In the genomic region with DNA sequence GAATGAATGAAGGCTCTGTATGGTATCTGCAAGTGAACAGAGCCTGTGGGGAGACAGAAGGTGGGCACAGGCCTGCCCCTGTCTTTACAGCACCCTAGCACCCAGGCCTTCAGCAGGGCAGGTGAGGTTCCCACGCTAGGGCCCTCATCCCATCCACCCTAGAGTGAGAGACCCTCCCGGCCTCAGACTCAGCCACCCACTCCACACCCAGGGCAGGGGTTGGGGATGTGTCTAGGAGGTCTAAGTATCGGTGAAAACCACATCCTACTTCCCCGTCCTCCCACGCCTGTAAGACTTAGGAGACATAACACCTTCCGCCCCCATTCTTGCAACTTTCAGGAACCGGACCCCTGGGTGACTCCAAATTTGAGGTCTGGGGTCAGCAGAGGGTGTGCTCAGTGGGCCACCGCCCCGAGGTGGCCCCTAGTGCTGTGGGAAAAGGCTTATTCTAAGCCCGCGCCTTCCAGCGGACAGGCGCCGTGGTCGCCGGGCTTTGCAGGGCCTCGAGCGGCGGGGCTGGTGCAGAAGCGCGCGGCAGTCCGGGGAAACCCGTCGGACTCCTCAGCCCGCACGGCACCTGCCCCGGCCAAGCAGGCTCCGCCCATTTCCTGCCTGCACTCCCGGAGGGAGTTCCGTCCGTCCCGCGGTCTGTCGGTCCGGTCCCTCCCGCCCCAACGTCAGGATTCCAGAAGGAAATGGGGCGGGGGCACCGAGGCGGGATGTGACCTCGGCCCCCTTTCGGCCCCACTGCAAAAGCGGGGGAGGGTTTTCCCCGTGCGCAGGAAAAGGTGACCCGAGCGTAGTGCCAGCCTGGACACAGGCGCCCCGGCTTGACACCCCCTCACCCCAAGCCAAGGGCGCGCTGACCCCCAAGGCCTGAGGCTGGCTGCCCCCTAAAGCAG, we compare ENCODE assay signal across 1 cellular context.
A peak's percentile ranks its signal among the peaks of the same experiment; 100 is the strongest.
TF ChIP-seq lines count a peak whose summit lies in the region.

No MANE protein-coding gene starts in this region.

TF ChIP-seq in HepG2, 621 proteins besides CTCF, POLR2A, EP300 and RAD21 (continued from another document and continues in another):
- TF ChIP-seq, protein P1, sequence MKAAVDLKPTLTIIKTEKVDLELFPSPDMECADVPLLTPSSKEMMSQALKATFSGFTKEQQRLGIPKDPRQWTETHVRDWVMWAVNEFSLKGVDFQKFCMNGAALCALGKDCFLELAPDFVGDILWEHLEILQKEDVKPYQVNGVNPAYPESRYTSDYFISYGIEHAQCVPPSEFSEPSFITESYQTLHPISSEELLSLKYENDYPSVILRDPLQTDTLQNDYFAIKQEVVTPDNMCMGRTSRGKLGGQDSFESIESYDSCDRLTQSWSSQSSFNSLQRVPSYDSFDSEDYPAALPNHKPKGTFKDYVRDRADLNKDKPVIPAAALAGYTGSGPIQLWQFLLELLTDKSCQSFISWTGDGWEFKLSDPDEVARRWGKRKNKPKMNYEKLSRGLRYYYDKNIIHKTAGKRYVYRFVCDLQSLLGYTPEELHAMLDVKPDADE (CRISPR knock-in tag; IDR thresholded peaks at IDR 0.05) = no peak
- TF ChIP-seq SAP130 (CRISPR knock-in tag; IDR thresholded peaks at IDR 0.05; ENCODE audit: low read depth) (peak; percentile 98), SSRP1 (CRISPR knock-in tag; IDR thresholded peaks at IDR 0.05) (no peak), TBX2 (CRISPR knock-in tag; IDR thresholded peaks at IDR 0.05; ENCODE audit: borderline replicate concordance) (peak; percentile 92), POLR2G (IDR thresholded peaks at IDR 0.05; ENCODE audit: low read depth, low read length) (peak; percentile 83), PHF21A (CRISPR knock-in tag; IDR thresholded peaks at IDR 0.05) (peak; percentile 98), ZNF766 (CRISPR knock-in tag; IDR thresholded peaks at IDR 0.05; ENCODE audit: borderline replicate concordance) (0 out of 2 replicates have a peak, but pooled peaks have one; percentile 66), TBX3 (IDR thresholded peaks at IDR 0.05; ENCODE audit: borderline replicate concordance) (no peak), TMF1 (CRISPR knock-in tag; IDR thresholded peaks at IDR 0.05; ENCODE audit: low read depth) (no peak), ZNF263 (CRISPR knock-in tag; IDR thresholded peaks at IDR 0.05) (peak; percentile 81), ZNF644 (CRISPR knock-in tag; IDR thresholded peaks at IDR 0.05; ENCODE audit: low read depth) (no peak), SMAD3 (CRISPR knock-in tag; IDR thresholded peaks at IDR 0.05) (peak; percentile 57; the same call in 1 of the 2 replicates), CCDC6 (CRISPR knock-in tag; IDR thresholded peaks at IDR 0.05) (peak; percentile 86), ZBTB8A (CRISPR knock-in tag; IDR thresholded peaks at IDR 0.05; ENCODE audit: borderline replicate concordance, low read depth) (no peak), ZNF678 (CRISPR knock-in tag; IDR thresholded peaks at IDR 0.05) (peak; percentile 85), YY1 (IDR thresholded peaks at IDR 0.05; ENCODE audit: insufficient read depth, insufficient replicate concordance, low read depth, low read length) (peak; percentile 42), ZNF672 (CRISPR knock-in tag; IDR thresholded peaks at IDR 0.05) (0 out of 2 replicates have a peak, but pooled peaks have one; percentile 40), HOXA5 (CRISPR knock-in tag; IDR thresholded peaks at IDR 0.05) (peak; percentile 92), ZBTB7B (CRISPR knock-in tag; IDR thresholded peaks at IDR 0.05) (peak; percentile 96), GPN1 (CRISPR knock-in tag; IDR thresholded peaks at IDR 0.05; ENCODE audit: borderline replicate concordance) (peak; percentile 68; the same call in 1 of the 2 replicates), ZNF296 (CRISPR knock-in tag; conservative IDR thresholded peaks at IDR 0.05) (0 out of 2 replicates have a peak, but pooled peaks have one; percentile 67), MIER3 (CRISPR knock-in tag; IDR thresholded peaks at IDR 0.05; ENCODE audit: borderline replicate concordance) (peak; percentile 78; the same call in 1 of the 2 replicates), ZIK1 (CRISPR knock-in tag; IDR thresholded peaks at IDR 0.05; ENCODE audit: borderline replicate concordance, low read depth) (peak; percentile 73; the same call in 1 of the 2 replicates), ZNF354B (CRISPR knock-in tag; IDR thresholded peaks at IDR 0.05) (no peak), HHEX (CRISPR knock-in tag; IDR thresholded peaks at IDR 0.05) (no peak), CBX5 (CRISPR knock-in tag; IDR thresholded peaks at IDR 0.05; ENCODE audit: borderline replicate concordance) (peak; percentile 52; the same call in 1 of the 2 replicates), ZNF878 (CRISPR knock-in tag; IDR thresholded peaks at IDR 0.05) (0 out of 2 replicates have a peak, but pooled peaks have one; percentile 38), ARNT2 (CRISPR knock-in tag; IDR thresholded peaks at IDR 0.05; ENCODE audit: low read depth) (peak; percentile 91), ZNF292 (CRISPR knock-in tag; IDR thresholded peaks at IDR 0.05; ENCODE audit: borderline replicate concordance, low read depth) (0 out of 2 replicates have a peak, but pooled peaks have one; percentile 23)
- TF ChIP-seq, protein P2, sequence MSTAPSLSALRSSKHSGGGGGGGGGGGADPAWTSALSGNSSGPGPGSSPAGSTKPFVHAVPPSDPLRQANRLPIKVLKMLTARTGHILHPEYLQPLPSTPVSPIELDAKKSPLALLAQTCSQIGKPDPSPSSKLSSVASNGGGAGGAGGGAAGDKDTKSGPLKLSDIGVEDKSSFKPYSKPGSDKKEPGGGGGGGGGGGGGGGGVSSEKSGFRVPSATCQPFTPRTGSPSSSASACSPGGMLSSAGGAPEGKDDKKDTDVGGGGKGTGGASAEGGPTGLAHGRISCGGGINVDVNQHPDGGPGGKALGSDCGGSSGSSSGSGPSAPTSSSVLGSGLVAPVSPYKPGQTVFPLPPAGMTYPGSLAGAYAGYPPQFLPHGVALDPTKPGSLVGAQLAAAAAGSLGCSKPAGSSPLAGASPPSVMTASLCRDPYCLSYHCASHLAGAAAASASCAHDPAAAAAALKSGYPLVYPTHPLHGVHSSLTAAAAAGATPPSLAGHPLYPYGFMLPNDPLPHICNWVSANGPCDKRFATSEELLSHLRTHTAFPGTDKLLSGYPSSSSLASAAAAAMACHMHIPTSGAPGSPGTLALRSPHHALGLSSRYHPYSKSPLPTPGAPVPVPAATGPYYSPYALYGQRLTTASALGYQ (CRISPR knock-in tag; IDR thresholded peaks at IDR 0.05) = peak; percentile 70; the same call in 1 of the 2 replicates
- TF ChIP-seq, protein P3, sequence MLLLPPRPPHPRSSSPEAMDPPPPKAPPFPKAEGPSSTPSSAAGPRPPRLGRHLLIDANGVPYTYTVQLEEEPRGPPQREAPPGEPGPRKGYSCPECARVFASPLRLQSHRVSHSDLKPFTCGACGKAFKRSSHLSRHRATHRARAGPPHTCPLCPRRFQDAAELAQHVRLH (CRISPR knock-in tag; IDR thresholded peaks at IDR 0.05; ENCODE audit: borderline replicate concordance, low read depth) = peak; percentile 76; the same call in 1 of the 2 replicates
- TF ChIP-seq, protein P4, sequence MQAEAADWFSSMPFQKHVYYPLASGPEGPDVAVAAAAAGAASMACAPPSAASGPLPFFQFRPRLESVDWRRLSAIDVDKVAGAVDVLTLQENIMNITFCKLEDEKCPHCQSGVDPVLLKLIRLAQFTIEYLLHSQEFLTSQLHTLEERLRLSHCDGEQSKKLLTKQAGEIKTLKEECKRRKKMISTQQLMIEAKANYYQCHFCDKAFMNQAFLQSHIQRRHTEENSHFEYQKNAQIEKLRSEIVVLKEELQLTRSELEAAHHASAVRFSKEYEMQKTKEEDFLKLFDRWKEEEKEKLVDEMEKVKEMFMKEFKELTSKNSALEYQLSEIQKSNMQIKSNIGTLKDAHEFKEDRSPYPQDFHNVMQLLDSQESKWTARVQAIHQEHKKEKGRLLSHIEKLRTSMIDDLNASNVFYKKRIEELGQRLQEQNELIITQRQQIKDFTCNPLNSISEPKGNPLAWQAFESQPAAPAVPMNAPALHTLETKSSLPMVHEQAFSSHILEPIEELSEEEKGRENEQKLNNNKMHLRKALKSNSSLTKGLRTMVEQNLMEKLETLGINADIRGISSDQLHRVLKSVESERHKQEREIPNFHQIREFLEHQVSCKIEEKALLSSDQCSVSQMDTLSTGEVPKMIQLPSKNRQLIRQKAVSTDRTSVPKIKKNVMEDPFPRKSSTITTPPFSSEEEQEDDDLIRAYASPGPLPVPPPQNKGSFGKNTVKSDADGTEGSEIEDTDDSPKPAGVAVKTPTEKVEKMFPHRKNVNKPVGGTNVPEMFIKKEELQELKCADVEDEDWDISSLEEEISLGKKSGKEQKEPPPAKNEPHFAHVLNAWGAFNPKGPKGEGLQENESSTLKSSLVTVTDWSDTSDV (CRISPR knock-in tag; IDR thresholded peaks at IDR 0.05) = peak; percentile 29; the same call in 1 of the 2 replicates
- TF ChIP-seq, protein P5, sequence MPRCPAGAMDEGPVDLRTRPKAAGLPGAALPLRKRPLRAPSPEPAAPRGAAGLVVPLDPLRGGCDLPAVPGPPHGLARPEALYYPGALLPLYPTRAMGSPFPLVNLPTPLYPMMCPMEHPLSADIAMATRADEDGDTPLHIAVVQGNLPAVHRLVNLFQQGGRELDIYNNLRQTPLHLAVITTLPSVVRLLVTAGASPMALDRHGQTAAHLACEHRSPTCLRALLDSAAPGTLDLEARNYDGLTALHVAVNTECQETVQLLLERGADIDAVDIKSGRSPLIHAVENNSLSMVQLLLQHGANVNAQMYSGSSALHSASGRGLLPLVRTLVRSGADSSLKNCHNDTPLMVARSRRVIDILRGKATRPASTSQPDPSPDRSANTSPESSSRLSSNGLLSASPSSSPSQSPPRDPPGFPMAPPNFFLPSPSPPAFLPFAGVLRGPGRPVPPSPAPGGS (CRISPR knock-in tag; IDR thresholded peaks at IDR 0.05) = peak; percentile 93
- TF ChIP-seq, protein P6, sequence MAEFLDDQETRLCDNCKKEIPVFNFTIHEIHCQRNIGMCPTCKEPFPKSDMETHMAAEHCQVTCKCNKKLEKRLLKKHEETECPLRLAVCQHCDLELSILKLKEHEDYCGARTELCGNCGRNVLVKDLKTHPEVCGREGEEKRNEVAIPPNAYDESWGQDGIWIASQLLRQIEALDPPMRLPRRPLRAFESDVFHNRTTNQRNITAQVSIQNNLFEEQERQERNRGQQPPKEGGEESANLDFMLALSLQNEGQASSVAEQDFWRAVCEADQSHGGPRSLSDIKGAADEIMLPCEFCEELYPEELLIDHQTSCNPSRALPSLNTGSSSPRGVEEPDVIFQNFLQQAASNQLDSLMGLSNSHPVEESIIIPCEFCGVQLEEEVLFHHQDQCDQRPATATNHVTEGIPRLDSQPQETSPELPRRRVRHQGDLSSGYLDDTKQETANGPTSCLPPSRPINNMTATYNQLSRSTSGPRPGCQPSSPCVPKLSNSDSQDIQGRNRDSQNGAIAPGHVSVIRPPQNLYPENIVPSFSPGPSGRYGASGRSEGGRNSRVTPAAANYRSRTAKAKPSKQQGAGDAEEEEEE (CRISPR knock-in tag; IDR thresholded peaks at IDR 0.05; ENCODE audit: borderline replicate concordance) = peak; percentile 51; the same call in 1 of the 2 replicates
- TF ChIP-seq, protein P7, sequence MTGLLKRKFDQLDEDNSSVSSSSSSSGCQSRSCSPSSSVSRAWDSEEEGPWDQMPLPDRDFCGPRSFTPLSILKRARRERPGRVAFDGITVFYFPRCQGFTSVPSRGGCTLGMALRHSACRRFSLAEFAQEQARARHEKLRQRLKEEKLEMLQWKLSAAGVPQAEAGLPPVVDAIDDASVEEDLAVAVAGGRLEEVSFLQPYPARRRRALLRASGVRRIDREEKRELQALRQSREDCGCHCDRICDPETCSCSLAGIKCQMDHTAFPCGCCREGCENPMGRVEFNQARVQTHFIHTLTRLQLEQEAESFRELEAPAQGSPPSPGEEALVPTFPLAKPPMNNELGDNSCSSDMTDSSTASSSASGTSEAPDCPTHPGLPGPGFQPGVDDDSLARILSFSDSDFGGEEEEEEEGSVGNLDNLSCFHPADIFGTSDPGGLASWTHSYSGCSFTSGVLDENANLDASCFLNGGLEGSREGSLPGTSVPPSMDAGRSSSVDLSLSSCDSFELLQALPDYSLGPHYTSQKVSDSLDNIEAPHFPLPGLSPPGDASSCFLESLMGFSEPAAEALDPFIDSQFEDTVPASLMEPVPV (CRISPR knock-in tag; IDR thresholded peaks at IDR 0.05) = peak; percentile 47; the same call in 1 of the 2 replicates
- TF ChIP-seq, protein P8, sequence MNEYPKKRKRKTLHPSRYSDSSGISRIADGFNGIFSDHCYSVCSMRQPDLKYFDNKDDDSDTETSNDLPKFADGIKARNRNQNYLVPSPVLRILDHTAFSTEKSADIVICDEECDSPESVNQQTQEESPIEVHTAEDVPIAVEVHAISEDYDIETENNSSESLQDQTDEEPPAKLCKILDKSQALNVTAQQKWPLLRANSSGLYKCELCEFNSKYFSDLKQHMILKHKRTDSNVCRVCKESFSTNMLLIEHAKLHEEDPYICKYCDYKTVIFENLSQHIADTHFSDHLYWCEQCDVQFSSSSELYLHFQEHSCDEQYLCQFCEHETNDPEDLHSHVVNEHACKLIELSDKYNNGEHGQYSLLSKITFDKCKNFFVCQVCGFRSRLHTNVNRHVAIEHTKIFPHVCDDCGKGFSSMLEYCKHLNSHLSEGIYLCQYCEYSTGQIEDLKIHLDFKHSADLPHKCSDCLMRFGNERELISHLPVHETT (CRISPR knock-in tag; conservative IDR thresholded peaks at IDR 0.05) = peak; percentile 99
- TF ChIP-seq, protein P9, sequence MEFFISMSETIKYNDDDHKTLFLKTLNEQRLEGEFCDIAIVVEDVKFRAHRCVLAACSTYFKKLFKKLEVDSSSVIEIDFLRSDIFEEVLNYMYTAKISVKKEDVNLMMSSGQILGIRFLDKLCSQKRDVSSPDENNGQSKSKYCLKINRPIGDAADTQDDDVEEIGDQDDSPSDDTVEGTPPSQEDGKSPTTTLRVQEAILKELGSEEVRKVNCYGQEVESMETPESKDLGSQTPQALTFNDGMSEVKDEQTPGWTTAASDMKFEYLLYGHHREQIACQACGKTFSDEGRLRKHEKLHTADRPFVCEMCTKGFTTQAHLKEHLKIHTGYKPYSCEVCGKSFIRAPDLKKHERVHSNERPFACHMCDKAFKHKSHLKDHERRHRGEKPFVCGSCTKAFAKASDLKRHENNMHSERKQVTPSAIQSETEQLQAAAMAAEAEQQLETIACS (CRISPR knock-in tag; IDR thresholded peaks at IDR 0.05) = peak; percentile 79
- TF ChIP-seq, protein P10, sequence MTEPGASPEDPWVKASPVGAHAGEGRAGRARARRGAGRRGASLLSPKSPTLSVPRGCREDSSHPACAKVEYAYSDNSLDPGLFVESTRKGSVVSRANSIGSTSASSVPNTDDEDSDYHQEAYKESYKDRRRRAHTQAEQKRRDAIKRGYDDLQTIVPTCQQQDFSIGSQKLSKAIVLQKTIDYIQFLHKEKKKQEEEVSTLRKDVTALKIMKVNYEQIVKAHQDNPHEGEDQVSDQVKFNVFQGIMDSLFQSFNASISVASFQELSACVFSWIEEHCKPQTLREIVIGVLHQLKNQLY (CRISPR knock-in tag; IDR thresholded peaks at IDR 0.05) = peak; percentile 78; the same call in 1 of the 2 replicates
- TF ChIP-seq, protein P11, sequence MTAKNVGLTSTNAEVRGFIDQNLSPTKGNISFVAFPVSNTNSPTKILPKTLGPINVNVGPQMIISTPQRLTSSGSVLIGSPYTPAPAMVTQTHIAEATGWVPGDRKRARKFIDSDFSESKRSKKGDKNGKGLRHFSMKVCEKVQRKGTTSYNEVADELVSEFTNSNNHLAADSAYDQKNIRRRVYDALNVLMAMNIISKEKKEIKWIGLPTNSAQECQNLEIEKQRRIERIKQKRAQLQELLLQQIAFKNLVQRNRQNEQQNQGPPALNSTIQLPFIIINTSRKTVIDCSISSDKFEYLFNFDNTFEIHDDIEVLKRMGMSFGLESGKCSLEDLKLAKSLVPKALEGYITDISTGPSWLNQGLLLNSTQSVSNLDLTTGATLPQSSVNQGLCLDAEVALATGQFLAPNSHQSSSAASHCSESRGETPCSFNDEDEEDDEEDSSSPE (CRISPR knock-in tag; IDR thresholded peaks at IDR 0.05) = peak; percentile 92
